Comparison of ENCODE assay signal across 25 cellular contexts in the genomic region with DNA sequence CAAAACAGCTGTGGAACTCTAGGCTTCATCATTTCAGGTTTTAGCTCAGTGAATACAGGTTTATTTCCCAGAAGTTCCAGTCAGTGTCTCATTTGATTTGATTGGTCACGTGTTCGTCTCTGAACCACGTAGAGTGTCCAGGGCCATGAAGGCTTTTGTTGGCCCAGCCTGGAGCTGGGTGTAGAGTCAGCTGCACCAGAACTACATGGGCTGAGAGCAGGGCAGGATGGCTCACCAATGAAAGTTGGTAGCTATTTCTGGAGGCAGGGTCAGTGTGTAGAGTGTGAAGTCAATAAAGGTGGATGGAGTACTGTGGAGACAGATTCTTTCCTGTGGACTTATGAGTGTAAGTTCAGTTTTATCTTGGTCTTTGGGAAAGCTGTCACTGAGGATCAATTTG.
"Had no signal": no experiment of that assay in that cellular context is flagged by ENCODE, and none has a peak within 500 bp of the region (broad histone marks: within the 10 kb centered on the region; RNA-seq: fewer than 3 reads in every experiment).

No MANE protein-coding gene starts in this region.

- ATAC-seq: activated CD4-positive, CD25-positive, alpha-beta regulatory T cell treated with anti-CD3 and anti-CD28 coated beads, Interleukin-2, amount 50 U/mL, for 24 hours; foreskin keratinocyte; naive thymus-derived CD4-positive, alpha-beta T cell; sciatic nerve; stimulated activated effector memory CD8-positive, alpha-beta T cell treated with anti-CD3 and anti-CD28 coated beads, Interleukin-12 subunit alpha, Interleukin-12 subunit beta, amount 100 ng/mL, for 72 hours had no signal

- H3K4me3 Mint-ChIP-seq: activated naive CD8-positive, alpha-beta T cell; brain; stimulated activated effector memory CD8-positive, alpha-beta T cell treated with anti-CD3 and anti-CD28 coated beads, Interleukin-12 subunit alpha, Interleukin-12 subunit beta, amount 100 ng/mL, for 72 hours; stimulated activated naive CD8-positive, alpha-beta T cell treated with anti-CD3 and anti-CD28 coated beads, Interleukin-15, Interleukin-2, amounts not matched to agents 100 ng/mL and 50 ng/mL, for 24 hours; T-helper 1 cell treated with Interleukin-12 subunit alpha and Interleukin-12 subunit beta and Interleukin-4 antibody, amounts not matched to agents 30 μg/mL and 1 μg/mL, for 36 hours; type B pancreatic cell had no signal

- H3K4me1 Mint-ChIP-seq: stimulated activated effector memory CD8-positive, alpha-beta T cell treated with anti-CD3 and anti-CD28 coated beads, Interleukin-12 subunit alpha, Interleukin-12 subunit beta, amount 100 ng/mL, for 72 hours had no signal

- H3K27ac Mint-ChIP-seq: activated naive CD8-positive, alpha-beta T cell; brain; naive thymus-derived CD4-positive, alpha-beta T cell; stimulated activated effector memory CD8-positive, alpha-beta T cell treated with anti-CD3 and anti-CD28 coated beads, Interleukin-12 subunit alpha, Interleukin-12 subunit beta, amount 100 ng/mL, for 72 hours; stimulated activated naive CD8-positive, alpha-beta T cell treated with anti-CD3 and anti-CD28 coated beads, Interleukin-15, Interleukin-2, amounts not matched to agents 100 ng/mL and 50 ng/mL, for 24 hours; T-helper 1 cell treated with Interleukin-12 subunit alpha and Interleukin-12 subunit beta and Interleukin-4 antibody, amounts not matched to agents 30 μg/mL and 1 μg/mL, for 36 hours; type B pancreatic cell had no signal

- H3K9me3 Mint-ChIP-seq: naive thymus-derived CD4-positive, alpha-beta T cell; stimulated activated effector memory CD8-positive, alpha-beta T cell treated with anti-CD3 and anti-CD28 coated beads, Interleukin-12 subunit alpha, Interleukin-12 subunit beta, amount 100 ng/mL, for 72 hours; stimulated activated naive CD8-positive, alpha-beta T cell treated with anti-CD3 and anti-CD28 coated beads, Interleukin-15, Interleukin-2, amounts not matched to agents 100 ng/mL and 50 ng/mL, for 24 hours; T-helper 1 cell treated with Interleukin-12 subunit alpha and Interleukin-12 subunit beta and Interleukin-4 antibody, amounts not matched to agents 30 μg/mL and 1 μg/mL, for 36 hours; type B pancreatic cell had no signal

- DNase-seq: activated CD4-positive, alpha-beta T cell treated with anti-CD3 and anti-CD28 coated beads for 48 hours; activated CD4-positive, alpha-beta T cell treated with anti-CD3 and anti-CD28 coated beads, Interleukin-2, amount 50 U/mL, for 48 hours; activated CD8-positive, alpha-beta memory T cell treated with anti-CD3 and anti-CD28 coated beads for 24 hours; activated effector memory CD4-positive, alpha-beta T cell treated with Interleukin-2 at 50 U/mL for 16 hours; activated naive CD4-positive, alpha-beta T cell treated with Interleukin-2 at 50 U/mL for 16 hours; adrenal gland; aorta; cortex of kidney; foreskin keratinocyte; heart right ventricle; left ventricle myocardium inferior; naive thymus-derived CD4-positive, alpha-beta T cell; stimulated activated CD4-positive, alpha-beta T cell treated with anti-CD3 and anti-CD28 coated beads, Interleukin-4, amount 100 ng/mL, for 24 hours; SW 1271; T1000; uterus; WERI-Rb-1 had no signal

- H3K36me3 Mint-ChIP-seq: activated naive CD8-positive, alpha-beta T cell; brain; naive thymus-derived CD4-positive, alpha-beta T cell; stimulated activated effector memory CD8-positive, alpha-beta T cell treated with anti-CD3 and anti-CD28 coated beads, Interleukin-12 subunit alpha, Interleukin-12 subunit beta, amount 100 ng/mL, for 72 hours had no signal
